8 cellular contexts compared by ENCODE assay signal in the genomic region with DNA sequence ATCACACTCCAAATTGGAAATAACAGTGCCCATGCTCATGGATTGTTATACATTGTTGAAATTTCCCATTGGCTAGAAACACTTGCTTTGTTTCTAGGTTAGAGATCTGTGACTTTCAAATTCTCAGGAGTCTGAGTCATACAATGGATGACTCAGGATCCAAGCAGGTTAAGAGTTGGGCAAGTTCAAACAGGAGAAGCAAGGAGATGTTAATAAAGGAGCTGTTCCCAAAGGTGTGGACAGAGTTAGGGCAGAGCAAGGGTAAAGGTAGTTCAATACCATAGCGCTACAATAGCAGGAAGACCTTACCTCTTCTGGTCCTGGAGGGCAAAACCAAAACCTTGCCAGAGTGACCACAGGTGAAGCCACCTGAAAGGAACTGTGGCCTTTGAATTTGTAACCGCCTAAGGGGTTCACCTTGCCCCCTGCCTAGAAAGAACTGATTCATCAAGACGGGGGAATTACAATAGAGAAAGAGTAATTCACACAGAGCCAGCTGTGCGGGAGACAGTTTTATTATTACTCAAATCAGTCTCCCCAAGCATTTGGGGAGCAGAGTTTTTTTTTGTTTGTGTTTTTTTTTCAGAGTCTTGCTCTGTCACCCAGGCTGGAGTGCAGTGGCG. TPM values are rescaled to one million over a fixed set of nuclear protein-coding genes. Genes with fewer than 3 reads are reported as not detected.
DNase-seq lines count a peak whose midpoint lies in the region; ATAC-seq and TF ChIP-seq lines count a peak whose summit lies in the region.

No MANE protein-coding gene starts in this region.

- H3K9me3 ChIP-seq in CD8-positive, alpha-beta T cell (ENCODE audit: low read length), result no peaks in the 10 kb centered on the region
- H3K9me3 ChIP-seq in right cardiac atrium (ENCODE audit: control insufficient read depth, low read length), result no peaks in the 10 kb centered on the region

- H3K9me3 Mint-ChIP-seq in CD8-positive, alpha-beta T cell, result peaks cover 15% of the 10 kb centered on the region
- H3K9me3 Mint-ChIP-seq in activated T-helper 2 cell treated with anti-CD3 and anti-CD28 coated beads, Interferon-gamma antibody, Interleukin-2, Interleukin-4, amounts not matched to agents 10 μg/mL and 5 μg/mL and 100 μg/mL, durations not matched to agents 14 hours and 24 hours and 36 hours, result peaks cover 14% of the 10 kb centered on the region
- H3K9me3 Mint-ChIP-seq in stimulated activated naive CD8-positive, alpha-beta T cell treated with anti-CD3 and anti-CD28 coated beads, Interleukin-15, Interleukin-2, amounts not matched to agents 100 ng/mL and 50 ng/mL, for 24 hours, result peaks cover 5% of the 10 kb centered on the region

- ATAC-seq in CD8-positive, alpha-beta T cell, result no peak
- no peak for ATAC-seq in right cardiac atrium
- no peak for ATAC-seq in GM21576 (IDR thresholded peaks at IDR 0.05; ENCODE audit: unreplicated experiment)
- ATAC-seq in GM21723 (IDR thresholded peaks at IDR 0.05; ENCODE audit: unreplicated experiment), result no peak
- no peak for ATAC-seq in GM18870 (IDR thresholded peaks at IDR 0.05; ENCODE audit: unreplicated experiment)

- intact Hi-C loops in CD8-positive, alpha-beta T cell (cut with DNase I, micrococcal nuclease), result no loop called here
- intact Hi-C loops in activated T-helper 2 cell treated with anti-CD3 and anti-CD28 coated beads, Interferon-gamma antibody, Interleukin-2, Interleukin-4, amounts not matched to agents 10 μg/mL and 5 μg/mL and 100 μg/mL, durations not matched to agents 14 hours and 24 hours and 36 hours (cut with micrococcal nuclease), result loop anchor here (1.0 kb wide), 1 partner anchor 74 kb away; a partner anchor contains a TSS
- intact Hi-C loops in right cardiac atrium (cut with DNase I), result no loop called here

- peak; percentile 10; the same call in 1 of the 2 replicates for TF ChIP-seq RAD21 in Ishikawa (IDR thresholded peaks at IDR 0.05; ENCODE audit: low read depth)

- DNase-seq in CD8-positive, alpha-beta T cell, result no peak
- DNase-seq in activated T-helper 2 cell treated with anti-CD3 and anti-CD28 coated beads, Interferon-gamma antibody, Interleukin-2, Interleukin-4, amounts not matched to agents 10 μg/mL and 5 μg/mL and 100 μg/mL, durations not matched to agents 14 hours and 24 hours and 36 hours (ENCODE audit: low spot score), result no peak
- no peak for DNase-seq in right cardiac atrium

- WGBS in right cardiac atrium, result 90% methylated on average over 5 of the region's 5 CpGs

- peaks cover 60% of the 10 kb centered on the region for H3K4me1 Mint-ChIP-seq in CD8-positive, alpha-beta T cell (ENCODE audit: low read depth)
- H3K4me1 Mint-ChIP-seq in activated T-helper 2 cell treated with anti-CD3 and anti-CD28 coated beads, Interferon-gamma antibody, Interleukin-2, Interleukin-4, amounts not matched to agents 10 μg/mL and 5 μg/mL and 100 μg/mL, durations not matched to agents 14 hours and 24 hours and 36 hours (ENCODE audit: low read depth), result peaks cover 46% of the 10 kb centered on the region
- peaks cover 70% of the 10 kb centered on the region for H3K4me1 Mint-ChIP-seq in stimulated activated naive CD8-positive, alpha-beta T cell treated with anti-CD3 and anti-CD28 coated beads, Interleukin-15, Interleukin-2, amounts not matched to agents 100 ng/mL and 50 ng/mL, for 24 hours (ENCODE audit: low read depth)

- H3K36me3 ChIP-seq in CD8-positive, alpha-beta T cell (ENCODE audit: insufficient read depth, low read length), result no peaks in the 10 kb centered on the region

- POLR2A ChIA-PET in CD8-positive, alpha-beta T cell (lab: Charles Lee), result interaction anchor here (0.7 to 1.8 kb wide), 4 partner anchors 157 to 227 kb away, joined by 3 to 9 read pairs (median 4); a partner anchor contains a TSS

- no peak for TF ChIP-seq CTCF in CD8-positive, alpha-beta T cell (IDR thresholded peaks at IDR 0.05)

- no peak overlapping the region for H3K4me3 ChIP-seq in CD8-positive, alpha-beta T cell (ENCODE audit: low read depth, low read length)
- no peak overlapping the region for H3K4me3 ChIP-seq in right cardiac atrium (ENCODE audit: low read length)

- no peak overlapping the region for H3K27ac ChIP-seq in CD8-positive, alpha-beta T cell (ENCODE audit: low read depth, low read length)
- H3K27ac ChIP-seq in right cardiac atrium (ENCODE audit: low read length), result peak overlapping the region; percentile 61

- CTCF ChIA-PET in CD8-positive, alpha-beta T cell (lab: Charles Lee), result interaction anchor here (1.6 kb wide), 1 partner anchor 200 kb away, joined by 4 read pairs; no protein-coding TSS in a partner anchor

- no peaks in the 10 kb centered on the region for H3K27me3 Mint-ChIP-seq in CD8-positive, alpha-beta T cell (ENCODE audit: low read depth)
- H3K27me3 Mint-ChIP-seq in activated T-helper 2 cell treated with anti-CD3 and anti-CD28 coated beads, Interferon-gamma antibody, Interleukin-2, Interleukin-4, amounts not matched to agents 10 μg/mL and 5 μg/mL and 100 μg/mL, durations not matched to agents 14 hours and 24 hours and 36 hours (ENCODE audit: low read depth), result no peaks in the 10 kb centered on the region
- H3K27me3 Mint-ChIP-seq in stimulated activated naive CD8-positive, alpha-beta T cell treated with anti-CD3 and anti-CD28 coated beads, Interleukin-15, Interleukin-2, amounts not matched to agents 100 ng/mL and 50 ng/mL, for 24 hours, result no peaks in the 10 kb centered on the region

- peaks cover 31% of the 10 kb centered on the region for H3K4me1 ChIP-seq in CD8-positive, alpha-beta T cell (ENCODE audit: insufficient read depth, low read length)
- H3K4me1 ChIP-seq in right cardiac atrium (ENCODE audit: control insufficient read depth, insufficient read depth, low read length), result peaks cover 6% of the 10 kb centered on the region

- TF ChIP-seq EP300 in Ishikawa (IDR thresholded peaks at IDR 0.05; ENCODE audit: borderline replicate concordance), result peak; percentile 93

- peaks cover 16% of the 10 kb centered on the region for H3K36me3 Mint-ChIP-seq in CD8-positive, alpha-beta T cell
- peaks cover 17% of the 10 kb centered on the region for H3K36me3 Mint-ChIP-seq in activated T-helper 2 cell treated with anti-CD3 and anti-CD28 coated beads, Interferon-gamma antibody, Interleukin-2, Interleukin-4, amounts not matched to agents 10 μg/mL and 5 μg/mL and 100 μg/mL, durations not matched to agents 14 hours and 24 hours and 36 hours (ENCODE audit: low read depth)
- H3K36me3 Mint-ChIP-seq in stimulated activated naive CD8-positive, alpha-beta T cell treated with anti-CD3 and anti-CD28 coated beads, Interleukin-15, Interleukin-2, amounts not matched to agents 100 ng/mL and 50 ng/mL, for 24 hours (ENCODE audit: low read depth), result peaks cover 6% of the 10 kb centered on the region

- H3K27me3 ChIP-seq in CD8-positive, alpha-beta T cell (ENCODE audit: insufficient read depth, low read length), result no peaks in the 10 kb centered on the region
- H3K27me3 ChIP-seq in right cardiac atrium (ENCODE audit: control insufficient read depth, insufficient read depth), result no peaks in the 10 kb centered on the region

- no peak overlapping the region for H3K4me3 Mint-ChIP-seq in CD8-positive, alpha-beta T cell
- no peak overlapping the region for H3K4me3 Mint-ChIP-seq in activated T-helper 2 cell treated with anti-CD3 and anti-CD28 coated beads, Interferon-gamma antibody, Interleukin-2, Interleukin-4, amounts not matched to agents 10 μg/mL and 5 μg/mL and 100 μg/mL, durations not matched to agents 14 hours and 24 hours and 36 hours (ENCODE audit: low read depth)
- H3K4me3 Mint-ChIP-seq in stimulated activated naive CD8-positive, alpha-beta T cell treated with anti-CD3 and anti-CD28 coated beads, Interleukin-15, Interleukin-2, amounts not matched to agents 100 ng/mL and 50 ng/mL, for 24 hours, result peak overlapping the region; percentile 39

- H3K27ac Mint-ChIP-seq in CD8-positive, alpha-beta T cell, result peak overlapping the region; percentile 15
- peak overlapping the region; percentile 50 for H3K27ac Mint-ChIP-seq in activated T-helper 2 cell treated with anti-CD3 and anti-CD28 coated beads, Interferon-gamma antibody, Interleukin-2, Interleukin-4, amounts not matched to agents 10 μg/mL and 5 μg/mL and 100 μg/mL, durations not matched to agents 14 hours and 24 hours and 36 hours
- peak overlapping the region; percentile 76 for H3K27ac Mint-ChIP-seq in stimulated activated naive CD8-positive, alpha-beta T cell treated with anti-CD3 and anti-CD28 coated beads, Interleukin-15, Interleukin-2, amounts not matched to agents 100 ng/mL and 50 ng/mL, for 24 hours

TF ChIP-seq in Ishikawa, 13 proteins besides CTCF, POLR2A, EP300 and RAD21 (continues in another document):
- TF ChIP-seq TCF12 (IDR thresholded peaks at IDR 0.05; ENCODE audit: low read depth), result peak; percentile 94
- peak; percentile 79 for TF ChIP-seq NFIC (IDR thresholded peaks at IDR 0.05)
- TF ChIP-seq TAF1 (IDR thresholded peaks at IDR 0.05; ENCODE audit: low read depth), result no peak; the same call in 1 of the 2 replicates
- no peak for TF ChIP-seq EGR1 (IDR thresholded peaks at IDR 0.05)
- peak; percentile 96 for TF ChIP-seq TEAD4 (IDR thresholded peaks at IDR 0.05)
- TF ChIP-seq, protein P1, sequence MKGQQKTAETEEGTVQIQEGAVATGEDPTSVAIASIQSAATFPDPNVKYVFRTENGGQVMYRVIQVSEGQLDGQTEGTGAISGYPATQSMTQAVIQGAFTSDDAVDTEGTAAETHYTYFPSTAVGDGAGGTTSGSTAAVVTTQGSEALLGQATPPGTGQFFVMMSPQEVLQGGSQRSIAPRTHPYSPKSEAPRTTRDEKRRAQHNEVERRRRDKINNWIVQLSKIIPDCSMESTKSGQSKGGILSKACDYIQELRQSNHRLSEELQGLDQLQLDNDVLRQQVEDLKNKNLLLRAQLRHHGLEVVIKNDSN (IDR thresholded peaks at IDR 0.05), result no peak

RNA-seq across cellular contexts. Expression of a gene that starts 4.2 kb away (rescaled TPM):
- total RNA-seq in CD8-positive, alpha-beta T cell, result 1 to 10 TPM; 5.9 to 6.2 TPM
- 1.8 and 2.8 TPM in 2 replicates for total RNA-seq in activated T-helper 2 cell treated with anti-CD3 and anti-CD28 coated beads, Interferon-gamma antibody, Interleukin-2, Interleukin-4, amounts not matched to agents 10 μg/mL and 5 μg/mL and 100 μg/mL, durations not matched to agents 14 hours and 24 hours and 36 hours
- total RNA-seq in right cardiac atrium, result 10 to 100 TPM; 10.7 to 13.9 (median 11.6) TPM
- polyA plus RNA-seq in right cardiac atrium, result 9.6 TPM

Comparison
In these comparisons a context has a peak if more than half of its experiments do, and no peak if none do; other contexts are left out.
1. H3K27ac Mint-ChIP-seq: peak in every context shown above with its lines; median percentile 76 in stimulated activated naive CD8-positive, alpha-beta T cell treated with anti-CD3 and anti-CD28 coated beads, Interleukin-15, Interleukin-2, amounts not matched to agents 100 ng/mL and 50 ng/mL, for 24 hours; 50 in activated T-helper 2 cell treated with anti-CD3 and anti-CD28 coated beads, Interferon-gamma antibody, Interleukin-2, Interleukin-4, amounts not matched to agents 10 μg/mL and 5 μg/mL and 100 μg/mL, durations not matched to agents 14 hours and 24 hours and 36 hours; 15 in CD8-positive, alpha-beta T cell.